23 cellular contexts compared by ENCODE assay signal in genomic region chr15:93866441-93866840, GRCh38.
"Had no signal": no experiment of that assay in that cellular context is flagged by ENCODE, and none has a peak within 500 bp of the region (broad histone marks: within the 10 kb centered on the region; RNA-seq: fewer than 3 reads in every experiment).

No MANE protein-coding gene starts in this region.

- H3K27me3 Mint-ChIP-seq: memory B cell had no signal

- H2AFZ ChIP-seq: hepatocyte had no signal

- H3K9me3 ChIP-seq: upper lobe of left lung had no signal

- H3K36me3 ChIP-seq: upper lobe of left lung had no signal

- H3K27me3 ChIP-seq: foreskin keratinocyte, hepatocyte, upper lobe of left lung had no signal

- H3K4me2 ChIP-seq: hepatocyte had no signal

- ATAC-seq: activated CD4-positive, CD25-positive, alpha-beta regulatory T cell treated with anti-CD3 and anti-CD28 coated beads, Interleukin-2, amount 50 U/mL, for 24 hours; activated T-cell treated with anti-CD3 and anti-CD28 coated beads, Interleukin-2, amount 50 U/mL, for 72 hours; foreskin keratinocyte; stimulated activated naive CD8-positive, alpha-beta T cell treated with anti-CD3 and anti-CD28 coated beads, Interleukin-15, Interleukin-2, amounts not matched to agents 100 U/mL and 50 U/mL, for 24 hours; T-cell had no signal

- H3K79me2 ChIP-seq: hepatocyte had no signal

- H3K4me3 Mint-ChIP-seq: activated CD4-positive, alpha-beta memory T cell treated with anti-CD3 and anti-CD28 coated beads, Interleukin-2, amount 10 ng/mL, durations not matched to agents 7 days and 5 days; activated CD4-positive, alpha-beta T cell treated with anti-CD3 and anti-CD28 coated beads, Interleukin-2, amount 10 ng/mL, durations not matched to agents 24 days and 14 days; activated naive CD4-positive, alpha-beta T cell treated with anti-CD3 and anti-CD28 coated beads for 36 hours; activated naive CD8-positive, alpha-beta T cell treated with anti-CD3 and anti-CD28 coated beads, Interleukin-2, amount 10 ng/mL, durations not matched to agents 7 days and 5 days; activated T-cell treated with anti-CD3 and anti-CD28 coated beads, Interleukin-2, amount 50 U/mL, for 72 hours; immature natural killer cell; memory B cell; T-cell; T-helper 2 cell treated with Interferon-gamma antibody and Interleukin-4, amounts not matched to agents 5 μg/mL and 100 μg/mL, for 36 hours had no signal

- H3K27ac ChIP-seq: foreskin keratinocyte, hepatocyte, upper lobe of left lung, VCaP had no signal

- H3K4me1 ChIP-seq: foreskin keratinocyte, upper lobe of left lung had no signal

- H3K36me3 Mint-ChIP-seq: activated naive CD8-positive, alpha-beta T cell treated with anti-CD3 and anti-CD28 coated beads, Interleukin-2, amount 10 ng/mL, durations not matched to agents 7 days and 5 days; immature natural killer cell; memory B cell; T-cell had no signal

- DNase-seq: activated CD4-positive, alpha-beta memory T cell treated with anti-CD3 and anti-CD28 coated beads, Interleukin-2, amount 10 ng/mL, durations not matched to agents 7 days and 5 days; activated CD4-positive, alpha-beta T cell treated with anti-CD3 and anti-CD28 coated beads, Interleukin-2, amount 10 ng/mL, durations not matched to agents 24 days and 14 days; activated effector memory CD4-positive, alpha-beta T cell treated with Interleukin-2 at 50 U/mL for 16 hours; activated naive CD4-positive, alpha-beta T cell treated with anti-CD3 and anti-CD28 coated beads for 36 hours; activated naive CD8-positive, alpha-beta T cell treated with anti-CD3 and anti-CD28 coated beads, Interleukin-2, amount 10 ng/mL, durations not matched to agents 7 days and 5 days; activated T-cell treated with anti-CD3 and anti-CD28 coated beads, Interleukin-2, amount 50 U/mL, for 72 hours; amygdala; effector CD8-positive, alpha-beta T cell; erythroblast; foreskin keratinocyte; immature natural killer cell; kidney glomerular epithelial cell; occipital lobe; stimulated activated CD4-positive, alpha-beta T cell treated with anti-CD3 and anti-CD28 coated beads, Interleukin-12 subunit alpha, Interleukin-12 subunit beta, amount 100 ng/mL, for 4 hours; stimulated activated CD4-positive, alpha-beta T cell treated with anti-CD3 and anti-CD28 coated beads, Interleukin-4, amount 100 ng/mL, for 4 hours; stimulated activated naive CD8-positive, alpha-beta T cell treated with anti-CD3 and anti-CD28 coated beads, Interleukin-15, Interleukin-2, amounts not matched to agents 100 U/mL and 50 U/mL, for 24 hours; T-cell; upper lobe of left lung had no signal

- H3K27ac Mint-ChIP-seq: activated CD4-positive, alpha-beta memory T cell treated with anti-CD3 and anti-CD28 coated beads, Interleukin-2, amount 10 ng/mL, durations not matched to agents 7 days and 5 days; activated CD4-positive, alpha-beta T cell treated with anti-CD3 and anti-CD28 coated beads, Interleukin-2, amount 10 ng/mL, durations not matched to agents 24 days and 14 days; activated naive CD4-positive, alpha-beta T cell treated with anti-CD3 and anti-CD28 coated beads for 36 hours; activated naive CD8-positive, alpha-beta T cell treated with anti-CD3 and anti-CD28 coated beads, Interleukin-2, amount 10 ng/mL, durations not matched to agents 7 days and 5 days; activated T-cell treated with anti-CD3 and anti-CD28 coated beads, Interleukin-2, amount 50 U/mL, for 72 hours; immature natural killer cell; memory B cell; T-cell; T-helper 2 cell treated with Interferon-gamma antibody and Interleukin-4, amounts not matched to agents 5 μg/mL and 100 μg/mL, for 36 hours had no signal

- H3K4me3 ChIP-seq: hepatocyte, upper lobe of left lung had no signal

- H3K4me1 Mint-ChIP-seq: memory B cell had no signal

- H3K9me3 Mint-ChIP-seq: activated CD4-positive, alpha-beta memory T cell treated with anti-CD3 and anti-CD28 coated beads, Interleukin-2, amount 10 ng/mL, durations not matched to agents 7 days and 5 days; activated CD4-positive, alpha-beta T cell treated with anti-CD3 and anti-CD28 coated beads, Interleukin-2, amount 10 ng/mL, durations not matched to agents 24 days and 14 days; activated naive CD4-positive, alpha-beta T cell treated with anti-CD3 and anti-CD28 coated beads for 36 hours; activated naive CD8-positive, alpha-beta T cell treated with anti-CD3 and anti-CD28 coated beads, Interleukin-2, amount 10 ng/mL, durations not matched to agents 7 days and 5 days; activated T-cell treated with anti-CD3 and anti-CD28 coated beads, Interleukin-2, amount 50 U/mL, for 72 hours; memory B cell; T-cell; T-helper 2 cell treated with Interferon-gamma antibody and Interleukin-4, amounts not matched to agents 5 μg/mL and 100 μg/mL, for 36 hours had no signal
